8 cellular contexts compared by ENCODE assay signal in the genomic region with DNA sequence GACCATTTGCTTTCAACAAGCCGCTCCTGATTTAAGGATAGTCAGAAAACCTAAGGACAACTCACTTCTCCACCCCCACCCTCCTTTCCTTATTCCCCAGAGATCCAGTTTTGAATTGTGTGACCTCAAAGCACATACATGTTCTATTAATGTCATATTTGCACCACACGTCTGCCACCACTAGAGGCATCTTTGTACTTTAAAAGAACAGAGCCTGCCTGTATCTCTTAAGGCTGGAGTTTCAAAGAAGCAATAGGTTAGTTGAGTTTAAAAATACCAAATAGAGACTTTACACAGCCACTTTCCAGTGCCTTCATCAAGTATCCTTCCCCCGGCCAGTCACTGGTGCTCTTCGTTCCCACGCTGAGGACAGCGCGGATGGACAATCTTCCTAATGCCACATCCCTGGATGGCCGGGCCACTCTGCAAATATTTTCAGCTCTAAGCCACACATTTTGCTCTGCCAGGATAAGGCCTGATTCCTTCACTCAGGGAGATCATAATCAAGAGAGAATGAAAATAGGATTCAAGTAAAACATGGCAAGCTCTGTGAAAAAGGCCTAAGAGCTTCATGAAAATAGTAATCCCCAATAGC.
DNase-seq lines count a peak whose midpoint lies in the region; ATAC-seq, FAIRE-seq and TF ChIP-seq lines count a peak whose summit lies in the region.

No MANE protein-coding gene starts in this region.

- H3K36me3 Mint-ChIP-seq in brain: peaks cover 65% of the 10 kb centered on the region

- no peaks in the 10 kb centered on the region for H3K9me3 ChIP-seq in pancreas

- H3K4me1 Mint-ChIP-seq in brain: peaks cover 13% of the 10 kb centered on the region

- no peaks in the 10 kb centered on the region for H3K36me3 ChIP-seq in pancreas

- no peak overlapping the region for H3K4me3 Mint-ChIP-seq in brain

- H3K4me1 ChIP-seq in pancreas: no peaks in the 10 kb centered on the region

- 79 to 82% methylated on average over 8 of the region's 8 CpGs for WGBS in pancreas, 2 donors

- H3K27me3 ChIP-seq in pancreas: no peaks in the 10 kb centered on the region

- H3K9me3 Mint-ChIP-seq in brain: no peaks in the 10 kb centered on the region

- H3K27ac Mint-ChIP-seq in brain: peak overlapping the region in 3 of 5 experiments; percentile 6 to 25 (median 20)

- H3K27me3 Mint-ChIP-seq in brain: no peaks in the 10 kb centered on the region

- DNase-seq in Jurkat, Clone E6-1 (ENCODE audit: low read depth, low spot score): peak; percentile 18
- DNase-seq in pancreas: peak in 1 of 6 donors; percentile 13
- DNase-seq in ureter (ENCODE audit: low spot score): no peak
- no peak for DNase-seq in stimulated activated CD4-positive, alpha-beta T cell treated with anti-CD3 and anti-CD28 coated beads, Interleukin-2, amount 100 ng/mL, for 48 hours
- DNase-seq in nucleus accumbens (lab: John Stamatoyannopoulos, UW): no peak

- intact Hi-C loops in pancreas (cut with DNase I): no loop called here

- H3K4me3 ChIP-seq in Jurkat, Clone E6-1 (ENCODE audit: low read length): no peak overlapping the region
- H3K4me3 ChIP-seq in pancreas: no peak overlapping the region

- FAIRE-seq in pancreas (lab: Jason Lieb, UNC): no peak

- TF ChIP-seq CTCF in GM12873 (IDR thresholded peaks at IDR 0.05; ENCODE audit: insufficient read depth, low read depth, low read length, missing control alignments): peak; percentile 62
- peak; percentile 47 to 60 for TF ChIP-seq CTCF in brain (conservative IDR thresholded peaks at IDR 0.05)
- TF ChIP-seq CTCF in pancreas (IDR thresholded peaks at IDR 0.05): peak in 2 of 4 donors; percentile 24 to 35

- ATAC-seq in GM21526 (IDR thresholded peaks at IDR 0.05; ENCODE audit: low FRiP score, unreplicated experiment) (peak; percentile 91), pancreas (peak in 3 of 4 donors; percentile 54 to 64 (median 63))

- H3K27ac ChIP-seq in pancreas: no peak overlapping the region
